ENCODE assay signal across 1 cellular context in the genomic region with DNA sequence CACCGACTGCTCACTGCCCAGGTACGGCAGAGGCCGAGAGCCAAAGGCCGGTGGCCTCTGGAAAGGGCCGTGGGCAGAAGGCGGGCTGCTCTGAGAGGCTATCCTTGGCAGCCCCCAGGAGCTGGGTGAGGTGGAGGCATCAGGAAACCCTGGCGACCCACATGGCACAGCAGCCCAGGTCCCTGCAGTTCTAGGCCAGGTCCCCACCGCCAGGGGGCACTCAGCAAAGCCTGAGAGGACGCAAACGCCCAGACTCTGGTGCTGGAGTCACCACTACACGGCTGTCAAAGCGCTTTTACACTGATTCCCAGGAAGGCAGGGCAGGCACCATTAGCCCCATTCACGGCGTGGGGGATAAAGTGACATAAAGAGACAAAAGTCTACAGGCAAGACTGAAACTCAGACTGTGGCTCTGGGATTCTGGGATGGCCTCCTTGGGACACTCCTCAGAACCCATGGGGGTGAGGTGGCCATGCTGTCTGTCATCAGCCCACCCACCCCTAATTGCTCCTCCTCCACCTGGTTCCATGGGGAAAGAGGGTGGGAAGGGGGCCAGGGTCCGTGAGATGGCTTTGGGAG.
TF ChIP-seq lines count a peak whose summit lies in the region.

No MANE protein-coding gene starts in this region.

TF ChIP-seq in HepG2, 621 proteins besides CTCF, POLR2A, EP300 and RAD21 (continued from another document and continues in another):
- TF ChIP-seq, protein P1, sequence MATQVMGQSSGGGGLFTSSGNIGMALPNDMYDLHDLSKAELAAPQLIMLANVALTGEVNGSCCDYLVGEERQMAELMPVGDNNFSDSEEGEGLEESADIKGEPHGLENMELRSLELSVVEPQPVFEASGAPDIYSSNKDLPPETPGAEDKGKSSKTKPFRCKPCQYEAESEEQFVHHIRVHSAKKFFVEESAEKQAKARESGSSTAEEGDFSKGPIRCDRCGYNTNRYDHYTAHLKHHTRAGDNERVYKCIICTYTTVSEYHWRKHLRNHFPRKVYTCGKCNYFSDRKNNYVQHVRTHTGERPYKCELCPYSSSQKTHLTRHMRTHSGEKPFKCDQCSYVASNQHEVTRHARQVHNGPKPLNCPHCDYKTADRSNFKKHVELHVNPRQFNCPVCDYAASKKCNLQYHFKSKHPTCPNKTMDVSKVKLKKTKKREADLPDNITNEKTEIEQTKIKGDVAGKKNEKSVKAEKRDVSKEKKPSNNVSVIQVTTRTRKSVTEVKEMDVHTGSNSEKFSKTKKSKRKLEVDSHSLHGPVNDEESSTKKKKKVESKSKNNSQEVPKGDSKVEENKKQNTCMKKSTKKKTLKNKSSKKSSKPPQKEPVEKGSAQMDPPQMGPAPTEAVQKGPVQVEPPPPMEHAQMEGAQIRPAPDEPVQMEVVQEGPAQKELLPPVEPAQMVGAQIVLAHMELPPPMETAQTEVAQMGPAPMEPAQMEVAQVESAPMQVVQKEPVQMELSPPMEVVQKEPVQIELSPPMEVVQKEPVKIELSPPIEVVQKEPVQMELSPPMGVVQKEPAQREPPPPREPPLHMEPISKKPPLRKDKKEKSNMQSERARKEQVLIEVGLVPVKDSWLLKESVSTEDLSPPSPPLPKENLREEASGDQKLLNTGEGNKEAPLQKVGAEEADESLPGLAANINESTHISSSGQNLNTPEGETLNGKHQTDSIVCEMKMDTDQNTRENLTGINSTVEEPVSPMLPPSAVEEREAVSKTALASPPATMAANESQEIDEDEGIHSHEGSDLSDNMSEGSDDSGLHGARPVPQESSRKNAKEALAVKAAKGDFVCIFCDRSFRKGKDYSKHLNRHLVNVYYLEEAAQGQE (IDR thresholded peaks at IDR 0.05; ENCODE audit: borderline replicate concordance in 1 of 2, low read depth in 1 of 2, low read length in 2 of 2): no peak
- TF ChIP-seq SMARCC2 (IDR thresholded peaks at IDR 0.05) (no peak), NFYB (CRISPR knock-in tag; IDR thresholded peaks at IDR 0.05) (no peak), MYC (CRISPR knock-in tag; IDR thresholded peaks at IDR 0.05; ENCODE audit: borderline replicate concordance) (peak; percentile 59), MAZ (IDR thresholded peaks at IDR 0.05; ENCODE audit: borderline replicate concordance, low read depth, low read length) (no peak), MAZ (CRISPR knock-in tag; IDR thresholded peaks at IDR 0.05; ENCODE audit: low read depth) (peak; percentile 44; the same call in 1 of the 2 replicates), WIZ (CRISPR knock-in tag; IDR thresholded peaks at IDR 0.05) (no peak), RBAK (CRISPR knock-in tag; IDR thresholded peaks at IDR 0.05) (0 out of 2 replicates have a peak, but pooled peaks have one; percentile 19), ZNF556 (CRISPR knock-in tag; IDR thresholded peaks at IDR 0.05; ENCODE audit: borderline replicate concordance) (peak; percentile 49; the same call in 1 of the 2 replicates), ZNF547 (CRISPR knock-in tag; IDR thresholded peaks at IDR 0.05) (no peak), KMT2B (CRISPR knock-in tag; IDR thresholded peaks at IDR 0.05) (no peak), FOXA3 (CRISPR knock-in tag; IDR thresholded peaks at IDR 0.05) (no peak), U2AF2 (IDR thresholded peaks at IDR 0.05; ENCODE audit: low read depth, low read length) (no peak), ZNF619 (CRISPR knock-in tag; IDR thresholded peaks at IDR 0.05) (0 out of 2 replicates have a peak, but pooled peaks have one; percentile 41), ZNF577 (CRISPR knock-in tag; IDR thresholded peaks at IDR 0.05; ENCODE audit: borderline replicate concordance, low read depth) (no peak), SYNCRIP (IDR thresholded peaks at IDR 0.05; ENCODE audit: insufficient read depth, low read depth, low read length) (no peak), PCBP1 (IDR thresholded peaks at IDR 0.05; ENCODE audit: borderline replicate concordance, low read depth, low read length) (no peak), ZNF615 (CRISPR knock-in tag; IDR thresholded peaks at IDR 0.05; ENCODE audit: borderline replicate concordance) (no peak), CHD4 (IDR thresholded peaks at IDR 0.05; ENCODE audit: borderline replicate concordance, low read length) (no peak), DNMT1 (CRISPR knock-in tag; IDR thresholded peaks at IDR 0.05) (no peak), MBNL3 (CRISPR knock-in tag; conservative IDR thresholded peaks at IDR 0.05) (no peak), NR3C1 (CRISPR knock-in tag; IDR thresholded peaks at IDR 0.05) (no peak), HOXA3 (CRISPR knock-in tag; IDR thresholded peaks at IDR 0.05) (0 out of 2 replicates have a peak, but pooled peaks have one; percentile 24), ZNF75D (CRISPR knock-in tag; IDR thresholded peaks at IDR 0.05; ENCODE audit: borderline replicate concordance) (no peak), RFXANK (CRISPR knock-in tag; IDR thresholded peaks at IDR 0.05) (no peak), RFX1 (IDR thresholded peaks at IDR 0.05) (no peak), ZSCAN31 (CRISPR knock-in tag; IDR thresholded peaks at IDR 0.05; ENCODE audit: low read depth) (no peak), JUNB (CRISPR knock-in tag; IDR thresholded peaks at IDR 0.05; ENCODE audit: borderline replicate concordance) (no peak), EED (CRISPR knock-in tag; IDR thresholded peaks at IDR 0.05) (0 out of 2 replicates have a peak, but pooled peaks have one; percentile 23), KLF12 (CRISPR knock-in tag; IDR thresholded peaks at IDR 0.05; ENCODE audit: borderline replicate concordance) (no peak), POGZ (CRISPR knock-in tag; IDR thresholded peaks at IDR 0.05) (no peak), GATA4 (IDR thresholded peaks at IDR 0.05; ENCODE audit: borderline replicate concordance, low read depth) (no peak), ZSCAN12 (CRISPR knock-in tag; IDR thresholded peaks at IDR 0.05) (no peak), MXI1 (IDR thresholded peaks at IDR 0.05; ENCODE audit: borderline replicate concordance, low read depth, low read length) (peak; percentile 58; the same call in 2 of the 3 replicates), ZFYVE20 (CRISPR knock-in tag; IDR thresholded peaks at IDR 0.05; ENCODE audit: borderline replicate concordance, low read depth) (no peak), POLR2AphosphoS5 (IDR thresholded peaks at IDR 0.05; ENCODE audit: low read depth, low read length) (no peak), REPIN1 (CRISPR knock-in tag; IDR thresholded peaks at IDR 0.05; ENCODE audit: borderline replicate concordance, low read depth) (peak; percentile 51; the same call in 1 of the 2 replicates), YEATS2 (CRISPR knock-in tag; IDR thresholded peaks at IDR 0.05; ENCODE audit: borderline replicate concordance) (no peak), SMC3 (IDR thresholded peaks at IDR 0.05; ENCODE audit: low read length) (peak; percentile 63), MIER3 (CRISPR knock-in tag; IDR thresholded peaks at IDR 0.05; ENCODE audit: borderline replicate concordance) (0 out of 2 replicates have a peak, but pooled peaks have one; percentile 28), MEIS2 (CRISPR knock-in tag; IDR thresholded peaks at IDR 0.05) (no peak), SAP130 (CRISPR knock-in tag; IDR thresholded peaks at IDR 0.05; ENCODE audit: low read depth) (peak; percentile 55), ZNF552 (CRISPR knock-in tag; IDR thresholded peaks at IDR 0.05; ENCODE audit: borderline replicate concordance) (no peak), KAT7 (CRISPR knock-in tag; IDR thresholded peaks at IDR 0.05; ENCODE audit: borderline replicate concordance) (no peak), ZNF121 (CRISPR knock-in tag; IDR thresholded peaks at IDR 0.05) (peak; percentile 13; the same call in 1 of the 2 replicates), JDP2 (CRISPR knock-in tag; IDR thresholded peaks at IDR 0.05; ENCODE audit: borderline replicate concordance) (no peak)
- TF ChIP-seq, protein P2, sequence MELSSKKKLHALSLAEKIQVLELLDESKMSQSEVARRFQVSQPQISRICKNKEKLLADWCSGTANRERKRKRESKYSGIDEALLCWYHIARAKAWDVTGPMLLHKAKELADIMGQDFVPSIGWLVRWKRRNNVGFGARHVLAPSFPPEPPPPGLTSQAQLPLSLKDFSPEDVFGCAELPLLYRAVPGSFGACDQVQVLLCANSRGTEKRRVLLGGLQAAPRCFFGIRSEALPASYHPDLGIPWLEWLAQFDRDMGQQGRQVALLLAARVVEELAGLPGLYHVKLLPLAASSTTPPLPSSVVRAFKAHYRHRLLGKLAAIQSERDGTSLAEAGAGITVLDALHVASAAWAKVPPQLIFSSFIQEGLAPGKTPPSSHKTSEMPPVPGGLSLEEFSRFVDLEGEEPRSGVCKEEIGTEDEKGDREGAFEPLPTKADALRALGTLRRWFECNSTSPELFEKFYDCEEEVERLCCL (CRISPR knock-in tag; IDR thresholded peaks at IDR 0.05; ENCODE audit: borderline replicate concordance): no peak
- TF ChIP-seq, protein P3, sequence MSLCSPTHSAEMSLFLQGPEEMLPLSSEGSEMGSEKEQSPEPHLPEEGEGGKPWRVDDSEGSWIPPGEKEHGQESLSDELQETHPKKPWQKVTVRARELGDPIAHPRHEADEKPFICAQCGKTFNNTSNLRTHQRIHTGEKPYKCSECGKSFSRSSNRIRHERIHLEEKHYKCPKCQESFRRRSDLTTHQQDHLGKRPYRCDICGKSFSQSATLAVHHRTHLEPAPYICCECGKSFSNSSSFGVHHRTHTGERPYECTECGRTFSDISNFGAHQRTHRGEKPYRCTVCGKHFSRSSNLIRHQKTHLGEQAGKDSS (CRISPR knock-in tag; IDR thresholded peaks at IDR 0.05; ENCODE audit: borderline replicate concordance, low read depth): peak; percentile 79; the same call in 1 of the 2 replicates
- TF ChIP-seq, protein P4, sequence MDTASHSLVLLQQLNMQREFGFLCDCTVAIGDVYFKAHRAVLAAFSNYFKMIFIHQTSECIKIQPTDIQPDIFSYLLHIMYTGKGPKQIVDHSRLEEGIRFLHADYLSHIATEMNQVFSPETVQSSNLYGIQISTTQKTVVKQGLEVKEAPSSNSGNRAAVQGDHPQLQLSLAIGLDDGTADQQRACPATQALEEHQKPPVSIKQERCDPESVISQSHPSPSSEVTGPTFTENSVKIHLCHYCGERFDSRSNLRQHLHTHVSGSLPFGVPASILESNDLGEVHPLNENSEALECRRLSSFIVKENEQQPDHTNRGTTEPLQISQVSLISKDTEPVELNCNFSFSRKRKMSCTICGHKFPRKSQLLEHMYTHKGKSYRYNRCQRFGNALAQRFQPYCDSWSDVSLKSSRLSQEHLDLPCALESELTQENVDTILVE (CRISPR knock-in tag; IDR thresholded peaks at IDR 0.05): peak; percentile 56; the same call in 1 of the 2 replicates
- TF ChIP-seq, protein P5, sequence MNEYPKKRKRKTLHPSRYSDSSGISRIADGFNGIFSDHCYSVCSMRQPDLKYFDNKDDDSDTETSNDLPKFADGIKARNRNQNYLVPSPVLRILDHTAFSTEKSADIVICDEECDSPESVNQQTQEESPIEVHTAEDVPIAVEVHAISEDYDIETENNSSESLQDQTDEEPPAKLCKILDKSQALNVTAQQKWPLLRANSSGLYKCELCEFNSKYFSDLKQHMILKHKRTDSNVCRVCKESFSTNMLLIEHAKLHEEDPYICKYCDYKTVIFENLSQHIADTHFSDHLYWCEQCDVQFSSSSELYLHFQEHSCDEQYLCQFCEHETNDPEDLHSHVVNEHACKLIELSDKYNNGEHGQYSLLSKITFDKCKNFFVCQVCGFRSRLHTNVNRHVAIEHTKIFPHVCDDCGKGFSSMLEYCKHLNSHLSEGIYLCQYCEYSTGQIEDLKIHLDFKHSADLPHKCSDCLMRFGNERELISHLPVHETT (CRISPR knock-in tag; conservative IDR thresholded peaks at IDR 0.05): 0 out of 2 replicates have a peak, but pooled peaks have one; percentile 33
- TF ChIP-seq, protein P6, sequence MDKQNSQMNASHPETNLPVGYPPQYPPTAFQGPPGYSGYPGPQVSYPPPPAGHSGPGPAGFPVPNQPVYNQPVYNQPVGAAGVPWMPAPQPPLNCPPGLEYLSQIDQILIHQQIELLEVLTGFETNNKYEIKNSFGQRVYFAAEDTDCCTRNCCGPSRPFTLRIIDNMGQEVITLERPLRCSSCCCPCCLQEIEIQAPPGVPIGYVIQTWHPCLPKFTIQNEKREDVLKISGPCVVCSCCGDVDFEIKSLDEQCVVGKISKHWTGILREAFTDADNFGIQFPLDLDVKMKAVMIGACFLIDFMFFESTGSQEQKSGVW (CRISPR knock-in tag; IDR thresholded peaks at IDR 0.05; ENCODE audit: borderline replicate concordance): no peak
- TF ChIP-seq, protein P7, sequence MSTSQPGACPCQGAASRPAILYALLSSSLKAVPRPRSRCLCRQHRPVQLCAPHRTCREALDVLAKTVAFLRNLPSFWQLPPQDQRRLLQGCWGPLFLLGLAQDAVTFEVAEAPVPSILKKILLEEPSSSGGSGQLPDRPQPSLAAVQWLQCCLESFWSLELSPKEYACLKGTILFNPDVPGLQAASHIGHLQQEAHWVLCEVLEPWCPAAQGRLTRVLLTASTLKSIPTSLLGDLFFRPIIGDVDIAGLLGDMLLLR (CRISPR knock-in tag; IDR thresholded peaks at IDR 0.05): no peak
- TF ChIP-seq, protein P8, sequence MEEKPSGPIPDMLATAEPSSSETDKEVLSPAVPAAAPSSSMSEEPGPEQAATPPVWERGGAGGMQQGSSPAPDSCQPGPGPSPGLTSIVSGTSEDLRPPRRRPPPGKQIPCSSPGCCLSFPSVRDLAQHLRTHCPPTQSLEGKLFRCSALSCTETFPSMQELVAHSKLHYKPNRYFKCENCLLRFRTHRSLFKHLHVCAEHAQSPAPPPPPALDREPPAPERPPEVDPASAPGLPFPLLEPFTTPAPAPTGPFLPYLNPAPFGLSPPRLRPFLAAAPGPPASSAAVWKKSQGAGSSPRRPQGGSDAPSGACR (CRISPR knock-in tag; IDR thresholded peaks at IDR 0.05): no peak
- TF ChIP-seq, protein P9, sequence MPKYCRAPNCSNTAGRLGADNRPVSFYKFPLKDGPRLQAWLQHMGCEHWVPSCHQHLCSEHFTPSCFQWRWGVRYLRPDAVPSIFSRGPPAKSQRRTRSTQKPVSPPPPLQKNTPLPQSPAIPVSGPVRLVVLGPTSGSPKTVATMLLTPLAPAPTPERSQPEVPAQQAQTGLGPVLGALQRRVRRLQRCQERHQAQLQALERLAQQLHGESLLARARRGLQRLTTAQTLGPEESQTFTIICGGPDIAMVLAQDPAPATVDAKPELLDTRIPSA (CRISPR knock-in tag; IDR thresholded peaks at IDR 0.05; ENCODE audit: borderline replicate concordance): no peak
- TF ChIP-seq, protein P10, sequence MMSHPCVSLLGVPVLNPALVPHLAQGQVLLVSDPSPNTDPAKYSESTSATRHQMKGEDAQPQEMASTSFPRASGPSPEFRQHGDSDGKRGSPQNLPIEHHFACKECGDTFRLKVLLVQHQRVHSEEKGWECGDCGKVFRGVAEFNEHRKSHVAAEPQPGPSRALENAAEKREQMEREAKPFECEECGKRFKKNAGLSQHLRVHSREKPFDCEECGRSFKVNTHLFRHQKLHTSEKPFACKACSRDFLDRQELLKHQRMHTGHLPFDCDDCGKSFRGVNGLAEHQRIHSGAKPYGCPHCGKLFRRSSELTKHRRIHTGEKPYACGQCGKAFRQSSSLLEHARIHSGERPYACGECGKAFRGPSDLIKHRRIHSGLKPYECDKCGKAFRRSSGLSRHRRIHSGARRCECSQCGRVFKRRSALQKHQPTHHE (CRISPR knock-in tag; IDR thresholded peaks at IDR 0.05; ENCODE audit: borderline replicate concordance): no peak
